In genomic region chr9:137115394-137116026, GRCh38 we compare ENCODE assay signal across 12 cellular contexts. TPM values are rescaled to one million over a fixed set of nuclear protein-coding genes. Genes with fewer than 3 reads are reported as not detected.
DNase-seq lines count a peak whose midpoint lies in the region; ATAC-seq and TF ChIP-seq lines count a peak whose summit lies in the region.
"Had no signal": no experiment of that assay in that cellular context is flagged by ENCODE, and none has a peak within 500 bp of the region (broad histone marks: within the 10 kb centered on the region; RNA-seq: fewer than 3 reads in every experiment).

No MANE protein-coding gene starts in this region.

- H3K27me3 Mint-ChIP-seq in activated CD4-positive, alpha-beta T cell treated with anti-CD3 and anti-CD28 coated beads for 36 hours, result no peaks in the 10 kb centered on the region

- intact Hi-C loops in activated CD4-positive, alpha-beta T cell treated with anti-CD3 and anti-CD28 coated beads for 36 hours (cut with DNase I, micrococcal nuclease), result loop anchor here (2.0 kb wide), 2 partner anchors 21 to 73 kb away; partner anchors contain the start of genes ANAPC2 (in 1 of the 2) and SSNA1 (in 1 of the 2)
- intact Hi-C loops in esophagus muscularis mucosa (cut with DNase I), result no loop called here

- peak overlapping the region; percentile 82 for H3K4me2 ChIP-seq in OCI-LY3 (ENCODE audit: low read length)

- H3K36me3 ChIP-seq in OCI-LY3 (replicated peaks; ENCODE audit: low read depth, low read length) (no peaks in the 10 kb centered on the region), esophagus muscularis mucosa (peaks cover 6 to 30% (median 29%) of the 10 kb centered on the region in 4 donors)

- TF ChIP-seq POLR2A in esophagus muscularis mucosa (IDR thresholded peaks at IDR 0.05; ENCODE audit: low read depth), result no peak

- no peak for ATAC-seq in activated CD4-positive, alpha-beta T cell treated with anti-CD3 and anti-CD28 coated beads for 36 hours
- no peak for ATAC-seq in stimulated activated effector memory CD8-positive, alpha-beta T cell treated with anti-CD3 and anti-CD28 coated beads, Interleukin-12 subunit alpha, Interleukin-12 subunit beta, amount 100 ng/mL, for 72 hours
- no peak for ATAC-seq in HG03457 (IDR thresholded peaks at IDR 0.05; ENCODE audit: unreplicated experiment)

- POLR2A ChIA-PET in activated CD4-positive, alpha-beta T cell treated with anti-CD3 and anti-CD28 coated beads for 36 hours (lab: Charles Lee), result no interaction called here

- peak overlapping the region; percentile 48 for H3K4me3 Mint-ChIP-seq in activated CD4-positive, alpha-beta T cell treated with anti-CD3 and anti-CD28 coated beads for 36 hours
- H3K4me3 Mint-ChIP-seq in stimulated activated effector memory CD8-positive, alpha-beta T cell treated with anti-CD3 and anti-CD28 coated beads, Interleukin-12 subunit alpha, Interleukin-12 subunit beta, amount 100 ng/mL, for 72 hours, result peak overlapping the region; percentile 65

- no peaks in the 10 kb centered on the region for H3K9me3 Mint-ChIP-seq in activated CD4-positive, alpha-beta T cell treated with anti-CD3 and anti-CD28 coated beads for 36 hours (ENCODE audit: low read depth)
- H3K9me3 Mint-ChIP-seq in stimulated activated effector memory CD8-positive, alpha-beta T cell treated with anti-CD3 and anti-CD28 coated beads, Interleukin-12 subunit alpha, Interleukin-12 subunit beta, amount 100 ng/mL, for 72 hours, result no peaks in the 10 kb centered on the region

- no peak for TF ChIP-seq EP300 in esophagus muscularis mucosa (IDR thresholded peaks at IDR 0.05)

- no peak overlapping the region for H3K27ac ChIP-seq in OCI-LY3 (ENCODE audit: low read length)
- no peak overlapping the region for H3K27ac ChIP-seq in esophagus muscularis mucosa (replicated peaks in 1 of 4)
- H3K27ac ChIP-seq: thyroid gland had no signal

- H2AFZ ChIP-seq in OCI-LY3 (ENCODE audit: low read depth, low read length), result no peak overlapping the region

- H3K36me3 Mint-ChIP-seq in activated CD4-positive, alpha-beta T cell treated with anti-CD3 and anti-CD28 coated beads for 36 hours (ENCODE audit: low read depth), result peaks cover 12% of the 10 kb centered on the region
- peaks cover 16% of the 10 kb centered on the region for H3K36me3 Mint-ChIP-seq in stimulated activated effector memory CD8-positive, alpha-beta T cell treated with anti-CD3 and anti-CD28 coated beads, Interleukin-12 subunit alpha, Interleukin-12 subunit beta, amount 100 ng/mL, for 72 hours

- CTCF ChIA-PET in activated CD4-positive, alpha-beta T cell treated with anti-CD3 and anti-CD28 coated beads for 36 hours (lab: Charles Lee), result interaction anchor here (0.6 to 1.9 kb wide), 4 partner anchors 11 to 86 kb away, joined by 3 to 9 read pairs (median 5); no protein-coding TSS in a partner anchor

- TF ChIP-seq CTCF in OCI-LY3 (IDR thresholded peaks at IDR 0.05; ENCODE audit: low read depth, low read length) (no peak), esophagus muscularis mucosa (IDR thresholded peaks at IDR 0.05) (no peak)

- H4K20me1 ChIP-seq in OCI-LY3 (ENCODE audit: insufficient read depth, low read length), result no peaks in the 10 kb centered on the region

- no peak overlapping the region for H3K27ac Mint-ChIP-seq in activated CD4-positive, alpha-beta T cell treated with anti-CD3 and anti-CD28 coated beads for 36 hours
- no peak overlapping the region for H3K27ac Mint-ChIP-seq in stimulated activated effector memory CD8-positive, alpha-beta T cell treated with anti-CD3 and anti-CD28 coated beads, Interleukin-12 subunit alpha, Interleukin-12 subunit beta, amount 100 ng/mL, for 72 hours

- peaks cover 6% of the 10 kb centered on the region; the same call in 1 of the 2 replicates for H3K27me3 ChIP-seq in OCI-LY3 (ENCODE audit: low read depth, low read length)
- no peaks in the 10 kb centered on the region for H3K27me3 ChIP-seq in esophagus muscularis mucosa
- H3K27me3 ChIP-seq: thyroid gland had no signal

- WGBS in esophagus muscularis mucosa, result 89% methylated on average over 8 of the region's 21 CpGs

- H3K4me3 ChIP-seq in OCI-LY3 (ENCODE audit: low read length) (peak overlapping the region; percentile 83), esophagus muscularis mucosa (peak overlapping the region in 3 of 4 donors; percentile 79 to 93 (median 89))

- H3K4me1 Mint-ChIP-seq in activated CD4-positive, alpha-beta T cell treated with anti-CD3 and anti-CD28 coated beads for 36 hours, result peaks cover 13% of the 10 kb centered on the region
- H3K4me1 Mint-ChIP-seq in stimulated activated effector memory CD8-positive, alpha-beta T cell treated with anti-CD3 and anti-CD28 coated beads, Interleukin-12 subunit alpha, Interleukin-12 subunit beta, amount 100 ng/mL, for 72 hours, result peaks cover 19% of the 10 kb centered on the region

- H3K79me2 ChIP-seq in OCI-LY3 (ENCODE audit: low read length), result no peaks in the 10 kb centered on the region

- H3K9me3 ChIP-seq in OCI-LY3 (ENCODE audit: insufficient read depth, low read length) (no peaks in the 10 kb centered on the region), esophagus muscularis mucosa (no peaks in the 10 kb centered on the region)
- H3K9me3 ChIP-seq: thyroid gland had no signal

- H3K4me1 ChIP-seq in OCI-LY3 (ENCODE audit: low read length), result peaks cover 19% of the 10 kb centered on the region
- H3K4me1 ChIP-seq in esophagus muscularis mucosa, result peaks cover 16 to 26% (median 20%) of the 10 kb centered on the region in 4 donors

- peak overlapping the region; percentile 76 for H3K9ac ChIP-seq in OCI-LY3 (ENCODE audit: low read length)

- no peak for DNase-seq in activated CD4-positive, alpha-beta T cell treated with anti-CD3 and anti-CD28 coated beads for 36 hours
- DNase-seq in activated CD4-positive, alpha-beta T cell treated with anti-CD3 and anti-CD28 coated beads, Interleukin-2, amount 50 U/mL, for 48 hours, result no peak
- DNase-seq in esophagus muscularis mucosa (ENCODE audit: extremely low spot score) (no peak), mesenteric fat pad (ENCODE audit: low spot score) (no peak), mucosa of gallbladder (ENCODE audit: low spot score) (no peak)
- no peak for DNase-seq in stimulated activated effector memory CD8-positive, alpha-beta T cell treated with anti-CD3 and anti-CD28 coated beads, Interleukin-12 subunit alpha, Interleukin-12 subunit beta, amount 100 ng/mL, for 72 hours (ENCODE audit: low spot score in 2 of 2)
- DNase-seq: NCI-H82, thyroid gland had no signal

RNA-seq across cellular contexts. Expression of gene DPP7, which starts 1.0 kb away (rescaled TPM):
- 100 to 1,000 TPM; 188 to 204 TPM for total RNA-seq in activated CD4-positive, alpha-beta T cell treated with anti-CD3 and anti-CD28 coated beads for 36 hours
- total RNA-seq in esophagus muscularis mucosa (100 to 1,000 TPM in 2 of 4 donors, 10 to 100 TPM in 2; 90.1 to 121 (median 104) TPM), mesenteric fat pad (150 TPM), mucosa of gallbladder (199 TPM)

RNA-seq across cellular contexts. Expression of gene GRIN1, which starts 23.4 kb away (rescaled TPM):
- total RNA-seq in activated CD4-positive, alpha-beta T cell treated with anti-CD3 and anti-CD28 coated beads for 36 hours, result under 1 TPM in 1 of 2 experiments, not detected in 1; 0.14 TPM
- total RNA-seq in esophagus muscularis mucosa, result under 1 TPM in 3 of 4 donors, not detected in 1; 0.11 to 0.50 (median 0.19) TPM
- total RNA-seq in mesenteric fat pad, result not detected
- total RNA-seq in mucosa of gallbladder, result 0.83 TPM
- total RNA-seq: glomerular endothelial cell, mononuclear cell, thyroid gland had no signal

RNA-seq across cellular contexts. Expression of gene MAN1B1, which starts 28.7 kb away (rescaled TPM):
- total RNA-seq in activated CD4-positive, alpha-beta T cell treated with anti-CD3 and anti-CD28 coated beads for 36 hours, result 10 to 100 TPM; 21.6 to 26.7 TPM
- total RNA-seq in esophagus muscularis mucosa (10 to 100 TPM; 22.4 to 36.6 (median 27.0) TPM), mesenteric fat pad (33.0 TPM), mucosa of gallbladder (59.8 TPM)

RNA-seq across cellular contexts. Expression of gene UAP1L1, which starts 38.2 kb away (rescaled TPM):
- total RNA-seq in activated CD4-positive, alpha-beta T cell treated with anti-CD3 and anti-CD28 coated beads for 36 hours, result 10 to 100 TPM; 12.5 to 14.4 TPM
- total RNA-seq in esophagus muscularis mucosa (1 to 10 TPM; 3.6 to 5.8 (median 5.0) TPM), mesenteric fat pad (28.1 TPM), mucosa of gallbladder (10.5 TPM)

RNA-seq across cellular contexts. Expression of gene SAPCD2, which starts 45.2 kb away (rescaled TPM):
- 1 to 10 TPM; 6.4 to 8.8 TPM for total RNA-seq in activated CD4-positive, alpha-beta T cell treated with anti-CD3 and anti-CD28 coated beads for 36 hours
- total RNA-seq in esophagus muscularis mucosa, result under 1 TPM in 3 of 4 donors, not detected in 1; 0.17 to 0.40 (median 0.26) TPM
- 0.42 TPM for total RNA-seq in mesenteric fat pad
- total RNA-seq in mucosa of gallbladder, result 2.4 TPM
